ENCODE assay signal across 1 cellular context in genomic region chr9:82354260-82354659, GRCh38.
TF ChIP-seq lines count a peak whose summit lies in the region.

No MANE protein-coding gene starts in this region.

TF ChIP-seq in GM23338, 12 proteins besides CTCF, POLR2A, EP300 and RAD21 (continued from another document):
- TF ChIP-seq ZNF462 (CRISPR knock-in tag; IDR thresholded peaks at IDR 0.05) (no peak), JUNB (IDR thresholded peaks at IDR 0.05; ENCODE audit: unreplicated experiment) (no peak)
TF ChIP-seq in GM23338: peak in this region for 0.
